ENCODE assay signal across 1 cellular context in the genomic region with DNA sequence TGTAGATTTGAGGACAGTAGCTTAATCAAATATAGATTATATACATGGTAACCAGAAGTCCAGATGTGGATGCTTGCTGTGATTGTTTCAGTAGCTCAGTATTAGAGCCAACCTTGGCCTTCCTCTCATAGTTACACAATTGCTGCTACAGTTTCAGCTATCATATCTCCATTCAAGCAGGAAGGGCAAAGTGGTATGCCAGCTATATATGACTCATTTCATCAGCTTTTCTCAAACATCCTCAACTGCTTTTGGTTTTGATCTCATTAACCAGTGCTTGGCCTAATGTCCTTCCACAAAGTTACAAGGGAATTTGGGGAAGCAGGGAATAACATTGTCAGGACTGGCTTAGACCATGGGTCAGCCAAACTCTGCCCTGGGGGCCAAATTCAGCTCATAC.
TF ChIP-seq lines count a peak whose summit lies in the region.

No MANE protein-coding gene starts in this region.

TF ChIP-seq in GM23338, 12 proteins besides CTCF, POLR2A, EP300 and RAD21 (continued from another document):
- TF ChIP-seq, protein P1, sequence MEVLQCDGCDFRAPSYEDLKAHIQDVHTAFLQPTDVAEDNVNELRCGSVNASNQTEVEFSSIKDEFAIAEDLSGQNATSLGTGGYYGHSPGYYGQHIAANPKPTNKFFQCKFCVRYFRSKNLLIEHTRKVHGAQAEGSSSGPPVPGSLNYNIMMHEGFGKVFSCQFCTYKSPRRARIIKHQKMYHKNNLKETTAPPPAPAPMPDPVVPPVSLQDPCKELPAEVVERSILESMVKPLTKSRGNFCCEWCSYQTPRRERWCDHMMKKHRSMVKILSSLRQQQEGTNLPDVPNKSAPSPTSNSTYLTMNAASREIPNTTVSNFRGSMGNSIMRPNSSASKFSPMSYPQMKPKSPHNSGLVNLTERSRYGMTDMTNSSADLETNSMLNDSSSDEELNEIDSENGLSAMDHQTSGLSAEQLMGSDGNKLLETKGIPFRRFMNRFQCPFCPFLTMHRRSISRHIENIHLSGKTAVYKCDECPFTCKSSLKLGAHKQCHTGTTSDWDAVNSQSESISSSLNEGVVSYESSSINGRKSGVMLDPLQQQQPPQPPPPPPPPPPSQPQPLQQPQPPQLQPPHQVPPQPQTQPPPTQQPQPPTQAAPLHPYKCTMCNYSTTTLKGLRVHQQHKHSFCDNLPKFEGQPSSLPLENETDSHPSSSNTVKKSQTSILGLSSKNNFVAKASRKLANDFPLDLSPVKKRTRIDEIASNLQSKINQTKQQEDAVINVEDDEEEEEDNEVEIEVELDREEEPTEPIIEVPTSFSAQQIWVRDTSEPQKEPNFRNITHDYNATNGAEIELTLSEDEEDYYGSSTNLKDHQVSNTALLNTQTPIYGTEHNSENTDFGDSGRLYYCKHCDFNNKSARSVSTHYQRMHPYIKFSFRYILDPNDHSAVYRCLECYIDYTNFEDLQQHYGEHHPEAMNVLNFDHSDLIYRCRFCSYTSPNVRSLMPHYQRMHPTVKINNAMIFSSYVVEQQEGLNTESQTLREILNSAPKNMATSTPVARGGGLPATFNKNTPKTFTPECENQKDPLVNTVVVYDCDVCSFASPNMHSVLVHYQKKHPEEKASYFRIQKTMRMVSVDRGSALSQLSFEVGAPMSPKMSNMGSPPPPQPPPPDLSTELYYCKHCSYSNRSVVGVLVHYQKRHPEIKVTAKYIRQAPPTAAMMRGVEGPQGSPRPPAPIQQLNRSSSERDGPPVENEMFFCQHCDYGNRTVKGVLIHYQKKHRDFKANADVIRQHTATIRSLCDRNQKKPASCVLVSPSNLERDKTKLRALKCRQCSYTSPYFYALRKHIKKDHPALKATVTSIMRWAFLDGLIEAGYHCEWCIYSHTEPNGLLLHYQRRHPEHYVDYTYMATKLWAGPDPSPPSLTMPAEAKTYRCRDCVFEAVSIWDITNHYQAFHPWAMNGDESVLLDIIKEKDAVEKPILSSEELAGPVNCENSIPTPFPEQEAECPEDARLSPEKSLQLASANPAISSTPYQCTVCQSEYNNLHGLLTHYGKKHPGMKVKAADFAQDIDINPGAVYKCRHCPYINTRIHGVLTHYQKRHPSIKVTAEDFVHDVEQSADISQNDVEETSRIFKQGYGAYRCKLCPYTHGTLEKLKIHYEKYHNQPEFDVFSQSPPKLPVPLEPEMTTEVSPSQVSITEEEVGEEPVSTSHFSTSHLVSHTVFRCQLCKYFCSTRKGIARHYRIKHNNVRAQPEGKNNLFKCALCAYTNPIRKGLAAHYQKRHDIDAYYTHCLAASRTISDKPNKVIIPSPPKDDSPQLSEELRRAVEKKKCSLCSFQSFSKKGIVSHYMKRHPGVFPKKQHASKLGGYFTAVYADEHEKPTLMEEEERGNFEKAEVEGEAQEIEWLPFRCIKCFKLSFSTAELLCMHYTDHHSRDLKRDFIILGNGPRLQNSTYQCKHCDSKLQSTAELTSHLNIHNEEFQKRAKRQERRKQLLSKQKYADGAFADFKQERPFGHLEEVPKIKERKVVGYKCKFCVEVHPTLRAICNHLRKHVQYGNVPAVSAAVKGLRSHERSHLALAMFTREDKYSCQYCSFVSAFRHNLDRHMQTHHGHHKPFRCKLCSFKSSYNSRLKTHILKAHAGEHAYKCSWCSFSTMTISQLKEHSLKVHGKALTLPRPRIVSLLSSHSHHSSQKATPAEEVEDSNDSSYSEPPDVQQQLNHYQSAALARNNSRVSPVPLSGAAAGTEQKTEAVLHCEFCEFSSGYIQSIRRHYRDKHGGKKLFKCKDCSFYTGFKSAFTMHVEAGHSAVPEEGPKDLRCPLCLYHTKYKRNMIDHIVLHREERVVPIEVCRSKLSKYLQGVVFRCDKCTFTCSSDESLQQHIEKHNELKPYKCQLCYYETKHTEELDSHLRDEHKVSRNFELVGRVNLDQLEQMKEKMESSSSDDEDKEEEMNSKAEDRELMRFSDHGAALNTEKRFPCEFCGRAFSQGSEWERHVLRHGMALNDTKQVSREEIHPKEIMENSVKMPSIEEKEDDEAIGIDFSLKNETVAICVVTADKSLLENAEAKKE (CRISPR knock-in tag; IDR thresholded peaks at IDR 0.05) = no peak
